ENCODE assay signal across 8 cellular contexts in genomic region chr19:18191640-18192062, GRCh38. TPM values are rescaled to one million over a fixed set of nuclear protein-coding genes. Genes with fewer than 3 reads are reported as not detected.
DNase-seq lines count a peak whose midpoint lies in the region; ATAC-seq and TF ChIP-seq lines count a peak whose summit lies in the region.

No MANE protein-coding gene starts in this region.

- H3K4me3 ChIP-seq in kidney epithelial cell (ENCODE audit: low read depth, low read length) (peak overlapping the region; percentile 51), suprapubic skin (peak overlapping the region; percentile 88)

- TF ChIP-seq POLR2A in suprapubic skin (IDR thresholded peaks at IDR 0.05) = no peak

- no peak for ATAC-seq in activated CD4-positive, alpha-beta T cell treated with anti-CD3 and anti-CD28 coated beads for 36 hours

- no peaks in the 10 kb centered on the region for H3K36me3 Mint-ChIP-seq in activated CD4-positive, alpha-beta T cell treated with anti-CD3 and anti-CD28 coated beads for 36 hours (ENCODE audit: low read depth)
- H3K36me3 Mint-ChIP-seq in activated naive CD8-positive, alpha-beta T cell treated with anti-CD3 and anti-CD28 coated beads for 36 hours = peaks cover 2% of the 10 kb centered on the region

- H3K27me3 ChIP-seq in kidney epithelial cell (ENCODE audit: control insufficient read depth, insufficient read depth, low read length) (no peaks in the 10 kb centered on the region), suprapubic skin (no peaks in the 10 kb centered on the region)

- no peaks in the 10 kb centered on the region for H3K27me3 Mint-ChIP-seq in activated CD4-positive, alpha-beta T cell treated with anti-CD3 and anti-CD28 coated beads for 36 hours
- peaks cover 4% of the 10 kb centered on the region for H3K27me3 Mint-ChIP-seq in activated naive CD8-positive, alpha-beta T cell treated with anti-CD3 and anti-CD28 coated beads for 36 hours

- intact Hi-C loops in activated CD4-positive, alpha-beta T cell treated with anti-CD3 and anti-CD28 coated beads for 36 hours (cut with DNase I, micrococcal nuclease) = loop anchor here (1.0 to 2.0 kb wide), 15 partner anchors 13 to 727 kb away; partner anchors contain the start of genes COPE (in 1 of the 2), DDX49 (in 1 of the 2), ELL (in 1 of the 2) and IFI30 (in 1 of the 2)

- peak overlapping the region; percentile 91 for H3K27ac Mint-ChIP-seq in activated CD4-positive, alpha-beta T cell treated with anti-CD3 and anti-CD28 coated beads for 36 hours
- peak overlapping the region; percentile 82 for H3K27ac Mint-ChIP-seq in activated naive CD8-positive, alpha-beta T cell treated with anti-CD3 and anti-CD28 coated beads for 36 hours

- CTCF ChIA-PET in activated CD4-positive, alpha-beta T cell treated with anti-CD3 and anti-CD28 coated beads for 36 hours (lab: Charles Lee) = interaction anchor here (0.7 to 2.5 kb wide), 13 partner anchors 12 to 228 kb away, joined by 3 to 13 read pairs (median 6); partner anchors contain the start of genes RAB3A and SSBP4

- POLR2A ChIA-PET in activated CD4-positive, alpha-beta T cell treated with anti-CD3 and anti-CD28 coated beads for 36 hours (lab: Charles Lee) = interaction anchor here (0.6 kb wide), 1 partner anchor 24 kb away, joined by 3 read pairs; no protein-coding TSS in a partner anchor

- H3K36me3 ChIP-seq in kidney epithelial cell (ENCODE audit: control insufficient read depth, insufficient read depth, low read length) (no peaks in the 10 kb centered on the region), suprapubic skin (peaks cover 7% of the 10 kb centered on the region)

- H3K27ac ChIP-seq in suprapubic skin = peak overlapping the region; percentile 96

- no peaks in the 10 kb centered on the region for H3K9me3 ChIP-seq in suprapubic skin

- TF ChIP-seq CTCF in kidney epithelial cell (IDR thresholded peaks at IDR 0.05; ENCODE audit: insufficient read depth, low read length, poor library complexity, severe bottlenecking) (no peak), suprapubic skin (IDR thresholded peaks at IDR 0.05) (no peak)

- H3K9me3 Mint-ChIP-seq in activated CD4-positive, alpha-beta T cell treated with anti-CD3 and anti-CD28 coated beads for 36 hours (ENCODE audit: low read depth) = no peaks in the 10 kb centered on the region
- H3K9me3 Mint-ChIP-seq in activated naive CD8-positive, alpha-beta T cell treated with anti-CD3 and anti-CD28 coated beads for 36 hours = no peaks in the 10 kb centered on the region

- peaks cover 22% of the 10 kb centered on the region for H3K4me1 Mint-ChIP-seq in activated CD4-positive, alpha-beta T cell treated with anti-CD3 and anti-CD28 coated beads for 36 hours
- H3K4me1 Mint-ChIP-seq in activated naive CD8-positive, alpha-beta T cell treated with anti-CD3 and anti-CD28 coated beads for 36 hours = peaks cover 17% of the 10 kb centered on the region

- TF ChIP-seq EP300 in suprapubic skin (IDR thresholded peaks at IDR 0.05) = no peak

- peak overlapping the region; percentile 79 for H3K4me3 Mint-ChIP-seq in activated CD4-positive, alpha-beta T cell treated with anti-CD3 and anti-CD28 coated beads for 36 hours
- peak overlapping the region; percentile 86 for H3K4me3 Mint-ChIP-seq in activated naive CD8-positive, alpha-beta T cell treated with anti-CD3 and anti-CD28 coated beads for 36 hours

- peaks cover 26% of the 10 kb centered on the region for H3K4me1 ChIP-seq in suprapubic skin

- 63% methylated on average over 5 of the region's 5 CpGs for WGBS in suprapubic skin

- no peak for DNase-seq in activated CD4-positive, alpha-beta T cell treated with anti-CD3 and anti-CD28 coated beads for 36 hours
- DNase-seq in activated CD4-positive, alpha-beta T cell treated with anti-CD3 and anti-CD28 coated beads for 1 hour = no peak
- DNase-seq in activated naive CD8-positive, alpha-beta T cell treated with anti-CD3 and anti-CD28 coated beads for 36 hours = no peak
- DNase-seq in kidney epithelial cell (ENCODE audit: low read depth) (no peak), suprapubic skin (ENCODE audit: low spot score in 2 of 2) (no peak), NOMO-1 treated with DMSO at 0.1 percent for 48 hours (lab: John Stamatoyannopoulos, UW; ENCODE audit: unreplicated experiment) (no peak), amniotic stem cell (lab: John Stamatoyannopoulos, UW) (no peak), COLO829 (ENCODE audit: low spot score) (no peak)

RNA-seq across cellular contexts. Expression of gene MPV17L2, which starts 1.4 kb away (rescaled TPM):
- total RNA-seq in activated CD4-positive, alpha-beta T cell treated with anti-CD3 and anti-CD28 coated beads for 36 hours = 1 to 10 TPM; 5.7 to 6.2 TPM
- 10 to 100 TPM; 15.2 to 16.7 TPM for total RNA-seq in activated naive CD8-positive, alpha-beta T cell treated with anti-CD3 and anti-CD28 coated beads for 36 hours
- total RNA-seq in kidney epithelial cell (70.6 and 71.8 TPM in 2 replicates), suprapubic skin (10 to 100 TPM in 3 of 4 donors, 1 to 10 TPM in 1; 4.8 to 27.2 (median 14.7) TPM)

RNA-seq across cellular contexts. Expression of gene RAB3A, which starts 12.2 kb away (rescaled TPM):
- total RNA-seq in activated CD4-positive, alpha-beta T cell treated with anti-CD3 and anti-CD28 coated beads for 36 hours = 1 to 10 TPM; 5.6 to 8.9 TPM
- 1 to 10 TPM; 3.2 to 3.9 TPM for total RNA-seq in activated naive CD8-positive, alpha-beta T cell treated with anti-CD3 and anti-CD28 coated beads for 36 hours
- 0.07 and 0.38 TPM in 2 replicates for total RNA-seq in kidney epithelial cell
- 1 to 10 TPM; 1.9 to 5.3 (median 1.9) TPM for total RNA-seq in suprapubic skin

RNA-seq across cellular contexts. Expression of gene IFI30, which starts 18.0 kb away (rescaled TPM):
- total RNA-seq in activated CD4-positive, alpha-beta T cell treated with anti-CD3 and anti-CD28 coated beads for 36 hours = 10 to 100 TPM; 20.4 to 29.5 TPM
- total RNA-seq in activated naive CD8-positive, alpha-beta T cell treated with anti-CD3 and anti-CD28 coated beads for 36 hours = 10 to 100 TPM; 24.7 to 28.1 TPM
- total RNA-seq in kidney epithelial cell (9.2 and 14.1 TPM in 2 replicates), suprapubic skin (10 to 100 TPM; 13.4 to 37.2 (median 35.1) TPM)

RNA-seq across cellular contexts. Expression of gene PDE4C, which starts 34.6 kb away (rescaled TPM):
- not detected for total RNA-seq in activated CD4-positive, alpha-beta T cell treated with anti-CD3 and anti-CD28 coated beads for 36 hours
- not detected for total RNA-seq in activated naive CD8-positive, alpha-beta T cell treated with anti-CD3 and anti-CD28 coated beads for 36 hours
- total RNA-seq in kidney epithelial cell = 0.34 and 0.42 TPM in 2 replicates
- 1 to 10 TPM in 1 of 4 donors, under 1 TPM in 1, not detected in 2; 0.47 to 2.0 TPM for total RNA-seq in suprapubic skin

RNA-seq across cellular contexts. Expression of gene PIK3R2, which starts 38.7 kb away (rescaled TPM):
- total RNA-seq in activated CD4-positive, alpha-beta T cell treated with anti-CD3 and anti-CD28 coated beads for 36 hours = 10 to 100 TPM; 18.9 to 20.2 TPM
- 10 to 100 TPM; 18.5 to 21.1 TPM for total RNA-seq in activated naive CD8-positive, alpha-beta T cell treated with anti-CD3 and anti-CD28 coated beads for 36 hours
- 41.4 and 42.4 TPM in 2 replicates for total RNA-seq in kidney epithelial cell
- 10 to 100 TPM; 14.1 to 25.9 (median 19.5) TPM for total RNA-seq in suprapubic skin
